In genomic region chr20:36463212-36464061, GRCh38 we compare ENCODE assay signal across 1 cellular context.
TF ChIP-seq lines count a peak whose summit lies in the region.

No MANE protein-coding gene starts in this region.

TF ChIP-seq in GM23338, 12 proteins besides CTCF, POLR2A, EP300 and RAD21 (continued from another document):
- TF ChIP-seq ETS1 (IDR thresholded peaks at IDR 0.05) (no peak), EZH2phosphoT487 (IDR thresholded peaks at IDR 0.05; ENCODE audit: unreplicated experiment) (no peak)
